In genomic region chr11:128181090-128181485, GRCh38 we compare ENCODE assay signal across 18 cellular contexts.
DNase-seq lines count a peak whose midpoint lies in the region; ATAC-seq, FAIRE-seq and TF ChIP-seq lines count a peak whose summit lies in the region.
"Had no signal": no experiment of that assay in that cellular context is flagged by ENCODE, and none has a peak within 500 bp of the region (broad histone marks: within the 10 kb centered on the region; RNA-seq: fewer than 3 reads in every experiment).

No MANE protein-coding gene starts in this region.

- no peak overlapping the region for H3K9ac ChIP-seq in kidney (ENCODE audit: low read length in 2 of 2)

- BruUV-seq in PC-9 (replicated peaks; lab: Mats Ljungman, UMichigan): no TSS peak

- no peak for ATAC-seq in effector memory CD8-positive, alpha-beta T cell (replicated peaks)
- ATAC-seq in activated T-cell treated with anti-CD3 and anti-CD28 coated beads, Interleukin-2, amount 50 U/mL, for 72 hours (replicated peaks in 1 of 2): no peak
- ATAC-seq: naive thymus-derived CD8-positive, alpha-beta T cell had no signal

- intact Hi-C loops in PC-9 (cut with micrococcal nuclease; ENCODE audit: unreplicated experiment) (no loop called here), kidney (cut with DNase I) (no loop called here)

- no peaks in the 10 kb centered on the region for H3K27me3 ChIP-seq in ACC112 (ENCODE audit: insufficient read depth, low read length)
- H3K27me3 ChIP-seq in PC-9 (ENCODE audit: insufficient read depth, low read depth): no peaks in the 10 kb centered on the region
- H3K27me3 ChIP-seq in tibial nerve: no peaks in the 10 kb centered on the region
- H3K27me3 ChIP-seq: Peyer's patch had no signal

- H2AFZ ChIP-seq in ACC112 (ENCODE audit: low read length, unreplicated experiment) (peak overlapping the region; percentile 57), PC-9 (no peak overlapping the region)

- H3K27me3 Mint-ChIP-seq in effector memory CD8-positive, alpha-beta T cell: no peaks in the 10 kb centered on the region
- H3K27me3 Mint-ChIP-seq in neural crest cell (ENCODE audit: low read depth): no peaks in the 10 kb centered on the region
- H3K27me3 Mint-ChIP-seq in activated T-cell treated with anti-CD3 and anti-CD28 coated beads, Interleukin-2, amount 50 U/mL, for 72 hours (ENCODE audit: low read depth): no peaks in the 10 kb centered on the region
- H3K27me3 Mint-ChIP-seq: CD4-positive, alpha-beta T cell had no signal

- peaks cover 11 to 23% of the 10 kb centered on the region in 2 donors for H3K4me1 Mint-ChIP-seq in effector memory CD8-positive, alpha-beta T cell (ENCODE audit: low read depth in 2 of 2)
- H3K4me1 Mint-ChIP-seq in neural crest cell: peaks cover 9% of the 10 kb centered on the region
- H3K4me1 Mint-ChIP-seq in activated T-cell treated with anti-CD3 and anti-CD28 coated beads, Interleukin-2, amount 50 U/mL, for 72 hours (ENCODE audit: low read depth): peaks cover 33% of the 10 kb centered on the region

- 57 to 67% methylated on average over 4 of the region's 4 CpGs for WGBS in tibial nerve, 2 donors

- TF ChIP-seq CTCF in PC-9 (conservative IDR thresholded peaks at IDR 0.05): no peak
- no peak for TF ChIP-seq CTCF in neural crest cell (conservative IDR thresholded peaks at IDR 0.05)
- TF ChIP-seq CTCF in tibial nerve (IDR thresholded peaks at IDR 0.05): no peak
- no peak for TF ChIP-seq CTCF in kidney (IDR thresholded peaks at IDR 0.05; ENCODE audit: borderline replicate concordance, extremely low read depth, insufficient read depth)

- H3K4me3 ChIP-seq in ACC112 (ENCODE audit: low read depth, low read length) (peak overlapping the region; percentile 22; the same call in 1 of the 2 replicates), PC-9 (no peak overlapping the region), tibial nerve (no peak overlapping the region), kidney (ENCODE audit: low read length in 2 of 2) (no peak overlapping the region)
- H3K4me3 ChIP-seq: Peyer's patch, thoracic aorta had no signal

- no peaks in the 10 kb centered on the region for H3K36me3 Mint-ChIP-seq in effector memory CD8-positive, alpha-beta T cell (ENCODE audit: insufficient read depth)
- peaks cover 6% of the 10 kb centered on the region for H3K36me3 Mint-ChIP-seq in neural crest cell (ENCODE audit: low read depth)
- H3K36me3 Mint-ChIP-seq in activated T-cell treated with anti-CD3 and anti-CD28 coated beads, Interleukin-2, amount 50 U/mL, for 72 hours (ENCODE audit: insufficient read depth in 2 of 2): peaks cover 8 to 20% of the 10 kb centered on the region in 2 donors

- CTCF ChIA-PET in PC-9 (lab: Charles Lee): no interaction called here

- H3K9me2 ChIP-seq in PC-9 (ENCODE audit: insufficient read depth): no peaks in the 10 kb centered on the region

- POLR2A ChIA-PET in PC-9 (lab: Charles Lee; ENCODE audit: unreplicated experiment): no interaction called here

- H3K27ac Mint-ChIP-seq in effector memory CD8-positive, alpha-beta T cell: peak overlapping the region; percentile 13 to 74
- peak overlapping the region; percentile 13 for H3K27ac Mint-ChIP-seq in neural crest cell (ENCODE audit: unreplicated experiment)
- H3K27ac Mint-ChIP-seq in activated T-cell treated with anti-CD3 and anti-CD28 coated beads, Interleukin-2, amount 50 U/mL, for 72 hours: no peak overlapping the region
- H3K27ac Mint-ChIP-seq: activated naive CD4-positive, alpha-beta T cell treated with anti-CD3 and anti-CD28 coated beads, Interleukin-2, amount 10 ng/mL, durations not matched to agents 7 days and 5 days; CD4-positive, alpha-beta T cell; memory B cell; naive thymus-derived CD8-positive, alpha-beta T cell; progenitor cell of endocrine pancreas had no signal

- H3K4me1 ChIP-seq in ACC112 (ENCODE audit: control insufficient read depth, insufficient read depth, low read length, unreplicated experiment): peaks cover 30% of the 10 kb centered on the region
- peaks cover 14% of the 10 kb centered on the region; the same call in 1 of the 2 replicates for H3K4me1 ChIP-seq in PC-9 (replicated peaks; ENCODE audit: insufficient read depth)
- H3K4me1 ChIP-seq in tibial nerve: no peaks in the 10 kb centered on the region
- peaks cover 0 to 2% of the 10 kb centered on the region in 2 donors for H3K4me1 ChIP-seq in kidney (ENCODE audit: control insufficient read depth in 1 of 2, insufficient read depth in 1 of 2, low read depth in 1 of 2, low read length in 2 of 2)
- H3K4me1 ChIP-seq: Peyer's patch had no signal

- no peak overlapping the region for H3K4me3 Mint-ChIP-seq in effector memory CD8-positive, alpha-beta T cell
- H3K4me3 Mint-ChIP-seq in neural crest cell: no peak overlapping the region
- H3K4me3 Mint-ChIP-seq in activated T-cell treated with anti-CD3 and anti-CD28 coated beads, Interleukin-2, amount 50 U/mL, for 72 hours: no peak overlapping the region
- H3K4me3 Mint-ChIP-seq: activated naive CD4-positive, alpha-beta T cell treated with anti-CD3 and anti-CD28 coated beads, Interleukin-2, amount 10 ng/mL, durations not matched to agents 7 days and 5 days; CD4-positive, alpha-beta T cell; memory B cell; naive thymus-derived CD8-positive, alpha-beta T cell had no signal

- no peak for TF ChIP-seq EP300 in tibial nerve (IDR thresholded peaks at IDR 0.05)

- TF ChIP-seq POLR2A in tibial nerve (IDR thresholded peaks at IDR 0.05): no peak

- H4K20me1 ChIP-seq in PC-9 (ENCODE audit: insufficient read depth): no peaks in the 10 kb centered on the region

- H3K9me3 ChIP-seq in PC-9 (ENCODE audit: insufficient read depth, low read depth) (peaks cover 11% of the 10 kb centered on the region), tibial nerve (no peaks in the 10 kb centered on the region), kidney (ENCODE audit: control insufficient read depth in 1 of 2, low read length in 2 of 2) (no peaks in the 10 kb centered on the region)
- H3K9me3 ChIP-seq: Peyer's patch, thoracic aorta had no signal

- H3K27ac ChIP-seq in ACC112 (ENCODE audit: low read depth, low read length): peak overlapping the region; percentile 79
- H3K27ac ChIP-seq in PC-9: peak overlapping the region; percentile 44; the same call in 1 of the 2 replicates
- H3K27ac ChIP-seq in tibial nerve: no peak overlapping the region
- H3K27ac ChIP-seq in kidney (ENCODE audit: low read depth in 2 of 2, low read length in 2 of 2): no peak overlapping the region
- H3K27ac ChIP-seq: Peyer's patch, thoracic aorta had no signal

- peaks cover 1 to 6% of the 10 kb centered on the region in 2 donors for H3K9me3 Mint-ChIP-seq in effector memory CD8-positive, alpha-beta T cell
- H3K9me3 Mint-ChIP-seq in neural crest cell: peaks cover 16% of the 10 kb centered on the region
- peaks cover 14 to 19% of the 10 kb centered on the region in 2 donors for H3K9me3 Mint-ChIP-seq in activated T-cell treated with anti-CD3 and anti-CD28 coated beads, Interleukin-2, amount 50 U/mL, for 72 hours

- DNase-seq in PC-9 (no peak), neural crest cell (ENCODE audit: low read depth, low spot score) (no peak), tibial nerve (ENCODE audit: low spot score in 2 of 2) (no peak), medulla oblongata (ENCODE audit: extremely low spot score) (no peak), kidney (no peak)
- DNase-seq in effector memory CD8-positive, alpha-beta T cell: no peak
- DNase-seq in activated T-cell treated with anti-CD3 and anti-CD28 coated beads, Interleukin-2, amount 50 U/mL, for 72 hours: no peak
- DNase-seq: activated CD4-positive, alpha-beta T cell treated with anti-CD3 and anti-CD28 coated beads, Interleukin-2, amount 50 U/mL, for 1 hour; activated naive CD4-positive, alpha-beta T cell treated with anti-CD3 and anti-CD28 coated beads, Interleukin-2, amount 10 ng/mL, durations not matched to agents 7 days and 5 days; activated T-cell treated with anti-CD3 and anti-CD28 coated beads for 4 hours; CD4-positive, alpha-beta T cell; naive thymus-derived CD8-positive, alpha-beta T cell; NCI-H1436 treated with DMSO at 0.1 percent for 48 hours; Peyer's patch had no signal

- no peaks in the 10 kb centered on the region for H3K36me3 ChIP-seq in ACC112 (ENCODE audit: insufficient read depth, low read length)
- H3K36me3 ChIP-seq in PC-9 (ENCODE audit: low read depth): no peaks in the 10 kb centered on the region
- H3K36me3 ChIP-seq in tibial nerve: no peaks in the 10 kb centered on the region
- H3K36me3 ChIP-seq in kidney (ENCODE audit: control insufficient read depth in 1 of 2, insufficient read depth in 2 of 2, low read length in 2 of 2): no peaks in the 10 kb centered on the region
- H3K36me3 ChIP-seq: Peyer's patch, thoracic aorta had no signal

- peak overlapping the region; percentile 24 for H3K4me2 ChIP-seq in PC-9

- no peaks in the 10 kb centered on the region for H3F3A ChIP-seq in PC-9 (ENCODE audit: insufficient read depth, low read depth)

- FAIRE-seq in kidney (lab: Jason Lieb, UNC): no peak

- no peaks in the 10 kb centered on the region for H3K79me2 ChIP-seq in ACC112 (ENCODE audit: control insufficient read depth, insufficient read depth, low read length, unreplicated experiment)
- H3K79me2 ChIP-seq in PC-9 (ENCODE audit: low read depth): no peaks in the 10 kb centered on the region

Comparison
In these comparisons a context has a peak if more than half of its experiments do, and no peak if none do; other contexts are left out.
1. H3K27ac ChIP-seq: peak in ACC112 (single experiment) and PC-9 (single experiment); none in tibial nerve (0 of 4) and kidney (0 of 2).